8 cellular contexts compared by ENCODE assay signal in the genomic region with DNA sequence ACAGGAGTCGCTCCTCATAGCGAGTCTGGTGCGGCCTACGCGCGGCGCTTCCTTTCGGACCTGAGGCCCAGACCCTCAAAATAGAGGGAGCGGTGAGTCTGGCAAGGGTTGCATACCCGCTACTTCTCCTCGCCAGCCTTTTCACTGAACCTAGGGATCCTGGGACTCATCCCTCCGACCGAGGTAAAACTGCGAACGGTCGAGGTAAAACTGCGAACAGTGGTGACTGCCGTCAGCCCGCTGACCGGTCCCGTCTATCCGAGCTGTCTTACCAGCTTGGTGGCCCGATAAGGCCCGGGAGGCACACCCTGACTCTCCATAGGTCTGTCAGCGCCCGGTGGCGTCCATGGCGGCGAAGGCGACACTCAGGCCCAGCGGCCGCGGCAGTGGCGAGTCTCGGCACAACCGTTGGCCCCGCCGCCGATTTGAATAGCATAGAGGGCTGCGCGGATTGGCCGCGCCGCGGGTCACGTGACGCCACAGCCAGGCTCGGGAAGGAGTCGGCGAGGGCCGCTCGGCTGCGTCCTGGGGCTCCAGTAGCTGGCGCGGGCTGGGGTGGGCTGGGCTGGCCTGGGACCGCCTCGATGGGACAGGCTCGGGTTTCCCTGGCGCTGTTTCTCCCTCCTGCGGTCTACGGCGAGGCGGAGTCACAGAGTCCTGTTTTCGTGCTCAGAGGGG. TPM values are rescaled to one million over a fixed set of nuclear protein-coding genes. Genes with fewer than 3 reads are reported as not detected.
DNase-seq lines count a peak whose midpoint lies in the region; ATAC-seq and TF ChIP-seq lines count a peak whose summit lies in the region.

Gene DEPDC1, minus strand, starts transcription at position 403 of the 678 bp plus-strand sequence. Its CDS starts 83 bp downstream, at position 320.

- WGBS in urinary bladder: under 1% methylated on average over 64 of the region's 64 CpGs

- H3K36me3 ChIP-seq in adipocyte (ENCODE audit: control insufficient read depth, insufficient read depth, low read length, severe bottlenecking): no peaks in the 10 kb centered on the region
- no peaks in the 10 kb centered on the region for H3K36me3 ChIP-seq in urinary bladder (ENCODE audit: insufficient read depth)

- H3K9me3 ChIP-seq in adipocyte (ENCODE audit: control insufficient read depth, low read length): no peaks in the 10 kb centered on the region

- H3K27me3 Mint-ChIP-seq in progenitor cell of endocrine pancreas: peaks cover 9% of the 10 kb centered on the region

- DNase-seq in GM12864 (ENCODE audit: low read depth) (peak; percentile 46), NCI-H1105 treated with DMSO at 0.1 percent for 48 hours (lab: John Stamatoyannopoulos, UW) (peak; percentile 92), SW480 (ENCODE audit: low spot score) (peak; percentile 93), adipocyte (ENCODE audit: low read depth) (peak; percentile 99), left cardiac atrium (peak; percentile 97), progenitor cell of endocrine pancreas (ENCODE audit: low spot score, unreplicated experiment) (peak; percentile 98)

- peaks cover 4% of the 10 kb centered on the region for H3K4me1 ChIP-seq in adipocyte (ENCODE audit: control insufficient read depth, insufficient read depth, low read length)
- H3K4me1 ChIP-seq in urinary bladder (ENCODE audit: insufficient read depth): no peaks in the 10 kb centered on the region

- ATAC-seq in HG02642 (IDR thresholded peaks at IDR 0.05; ENCODE audit: poor library complexity, unreplicated experiment) (peak; percentile 98), left cardiac atrium (peak; percentile 100)

- H3K9ac ChIP-seq in adipocyte (ENCODE audit: low read length): peak within 1 kb of the TSS; percentile 60

- H3K4me3 ChIP-seq in GM12864 (ENCODE audit: low read depth, low read length): peak within 1 kb of the TSS; percentile 76
- peak within 1 kb of the TSS; percentile 92 for H3K4me3 ChIP-seq in adipocyte (ENCODE audit: low read length)
- peak within 1 kb of the TSS; percentile 39 for H3K4me3 ChIP-seq in urinary bladder (ENCODE audit: low read depth, low read length)

- TF ChIP-seq CTCF in GM12864 (IDR thresholded peaks at IDR 0.05; ENCODE audit: low read depth, low read length, missing control alignments): no peak
- TF ChIP-seq CTCF in progenitor cell of endocrine pancreas (IDR thresholded peaks at IDR 0.05; ENCODE audit: unreplicated experiment): no peak

- no peak within 1 kb of the TSS for H3K27ac ChIP-seq in urinary bladder (ENCODE audit: low read depth)

- H3K27ac Mint-ChIP-seq in progenitor cell of endocrine pancreas: peak within 1 kb of the TSS; percentile 92

- H3K4me1 Mint-ChIP-seq in progenitor cell of endocrine pancreas (ENCODE audit: low read depth): peaks cover 14% of the 10 kb centered on the region

- peaks cover 5% of the 10 kb centered on the region for H3K9me3 Mint-ChIP-seq in progenitor cell of endocrine pancreas (ENCODE audit: low read depth)

- H3K27me3 ChIP-seq in adipocyte (replicated peaks; ENCODE audit: control insufficient read depth, insufficient read depth, low read length): no peaks in the 10 kb centered on the region

- H3K4me3 Mint-ChIP-seq in progenitor cell of endocrine pancreas (ENCODE audit: low read depth): peak within 1 kb of the TSS; percentile 90

- intact Hi-C loops in left cardiac atrium (cut with DNase I): no loop called here

- H3K36me3 Mint-ChIP-seq in progenitor cell of endocrine pancreas (ENCODE audit: insufficient read depth): peaks cover 3% of the 10 kb centered on the region

RNA-seq across cellular contexts. Expression of gene DEPDC1, which starts in this region (rescaled TPM):
- total RNA-seq in left cardiac atrium (under 1 TPM in 1 of 2 donors, not detected in 1; 0.62 TPM), progenitor cell of endocrine pancreas (10.3 and 12.4 TPM in 2 replicates), urinary bladder (25.3 TPM)
- polyA plus RNA-seq in urinary bladder: 0.10 TPM

Comparison
In these comparisons a context has a peak if more than half of its experiments do, and no peak if none do; other contexts are left out.
1. Peak in DNase-seq and ATAC-seq in left cardiac atrium; RNA of the gene not detected or under 1 TPM.
2. DNase-seq: peak in every context shown above with its lines; median percentile 99 in adipocyte; 98 in progenitor cell of endocrine pancreas; 97 in left cardiac atrium; 93 in SW480; 92 in NCI-H1105 treated with DMSO at 0.1 percent for 48 hours; 46 in GM12864.
3. H3K4me3 ChIP-seq: peak in every context shown above with its lines; median percentile 92 in adipocyte; 76 in GM12864; 39 in urinary bladder.